21 cellular contexts compared by ENCODE assay signal in genomic region chr3:135454890-135455289, GRCh38.
A peak's percentile ranks its signal among the peaks of the same experiment; 100 is the strongest.
DNase-seq lines count a peak whose midpoint lies in the region; ATAC-seq and TF ChIP-seq lines count a peak whose summit lies in the region.
"Had no signal": no experiment of that assay in that cellular context is flagged by ENCODE, and none has a peak within 500 bp of the region (broad histone marks: within the 10 kb centered on the region; RNA-seq: fewer than 3 reads in every experiment).

No MANE protein-coding gene starts in this region.

- H3K27me3 Mint-ChIP-seq in endodermal cell (ENCODE audit: insufficient read depth) (peaks cover 73% of the 10 kb centered on the region), osteocyte (ENCODE audit: unreplicated experiment) (peaks cover 10% of the 10 kb centered on the region)
- peaks cover 4% of the 10 kb centered on the region for H3K27me3 Mint-ChIP-seq in activated naive CD8-positive, alpha-beta T cell treated with anti-CD3 and anti-CD28 coated beads, Interleukin-2, amount 50 U/mL, for 24 hours
- H3K27me3 Mint-ChIP-seq: B cell; CD4-positive, alpha-beta T cell had no signal

- H3K27ac ChIP-seq in endodermal cell (ENCODE audit: low read depth, low read length) = no peak overlapping the region
- peak overlapping the region; percentile 81 for H3K27ac ChIP-seq in neural cell (ENCODE audit: low read length)
- H3K27ac ChIP-seq: 22Rv1; A549; BLaER1 treated with 17β-estradiol and CSF1 and Interleukin-3, amounts not matched to agents 10 nM and 100 nM; C4-2B had no signal

- H3K9me3 ChIP-seq in endodermal cell (ENCODE audit: control insufficient read depth, low read length) (peaks cover 22% of the 10 kb centered on the region), neural cell (ENCODE audit: low read length) (no peaks in the 10 kb centered on the region)
- H3K9me3 ChIP-seq: A549; BLaER1 treated with 17β-estradiol and CSF1 and Interleukin-3, amounts not matched to agents 10 nM and 100 nM; Caco-2 had no signal

- H3K9me3 Mint-ChIP-seq in endodermal cell (peaks cover 11% of the 10 kb centered on the region), osteocyte (ENCODE audit: unreplicated experiment) (no peaks in the 10 kb centered on the region)
- H3K9me3 Mint-ChIP-seq in activated naive CD8-positive, alpha-beta T cell treated with anti-CD3 and anti-CD28 coated beads, Interleukin-2, amount 50 U/mL, for 24 hours = peaks cover 4% of the 10 kb centered on the region
- H3K9me3 Mint-ChIP-seq: CD4-positive, alpha-beta T cell; CD8-positive, alpha-beta T cell had no signal

- H3K27ac Mint-ChIP-seq in endodermal cell = no peak overlapping the region
- H3K27ac Mint-ChIP-seq in osteocyte (ENCODE audit: unreplicated experiment) = no peak overlapping the region
- H3K27ac Mint-ChIP-seq in activated naive CD8-positive, alpha-beta T cell treated with anti-CD3 and anti-CD28 coated beads, Interleukin-2, amount 50 U/mL, for 24 hours = no peak overlapping the region
- H3K27ac Mint-ChIP-seq: B cell; CD4-positive, alpha-beta T cell; CD8-positive, alpha-beta T cell had no signal

- no peaks in the 10 kb centered on the region for H3K36me3 Mint-ChIP-seq in endodermal cell (ENCODE audit: low read depth)
- no peaks in the 10 kb centered on the region for H3K36me3 Mint-ChIP-seq in osteocyte (ENCODE audit: unreplicated experiment)
- no peaks in the 10 kb centered on the region for H3K36me3 Mint-ChIP-seq in activated naive CD8-positive, alpha-beta T cell treated with anti-CD3 and anti-CD28 coated beads, Interleukin-2, amount 50 U/mL, for 24 hours (ENCODE audit: low read depth)
- H3K36me3 Mint-ChIP-seq: CD8-positive, alpha-beta T cell had no signal

- H3K4me3 ChIP-seq in endodermal cell (ENCODE audit: low read length) = peak overlapping the region; percentile 53
- no peak overlapping the region for H3K4me3 ChIP-seq in neural cell (ENCODE audit: low read length)
- H3K4me3 ChIP-seq: A549; BLaER1 treated with 17β-estradiol and CSF1 and Interleukin-3, amounts not matched to agents 10 nM and 100 nM; GM12878 had no signal

- TF ChIP-seq RAD21 in neural cell (conservative IDR thresholded peaks at IDR 0.05) = no peak

- TF ChIP-seq EP300 in neural cell (conservative IDR thresholded peaks at IDR 0.05; ENCODE audit: poor library complexity, severe bottlenecking) = no peak

- H3K4me2 ChIP-seq in neural cell (ENCODE audit: low read length) = no peak overlapping the region
- H3K4me2 ChIP-seq: A549; BLaER1 treated with 17β-estradiol and CSF1 and Interleukin-3, amounts not matched to agents 10 nM and 100 nM had no signal

- H3K4me1 Mint-ChIP-seq in endodermal cell (peaks cover 6% of the 10 kb centered on the region), osteocyte (ENCODE audit: unreplicated experiment) (no peaks in the 10 kb centered on the region)
- no peaks in the 10 kb centered on the region for H3K4me1 Mint-ChIP-seq in activated naive CD8-positive, alpha-beta T cell treated with anti-CD3 and anti-CD28 coated beads, Interleukin-2, amount 50 U/mL, for 24 hours

- H3K4me3 Mint-ChIP-seq in endodermal cell = no peak overlapping the region
- no peak overlapping the region for H3K4me3 Mint-ChIP-seq in osteocyte (ENCODE audit: unreplicated experiment)
- H3K4me3 Mint-ChIP-seq in activated naive CD8-positive, alpha-beta T cell treated with anti-CD3 and anti-CD28 coated beads, Interleukin-2, amount 50 U/mL, for 24 hours = no peak overlapping the region
- H3K4me3 Mint-ChIP-seq: B cell; CD4-positive, alpha-beta T cell; CD8-positive, alpha-beta T cell had no signal

- H3K4me1 ChIP-seq in endodermal cell (ENCODE audit: control insufficient read depth, insufficient read depth, low read length) = no peaks in the 10 kb centered on the region
- H3K4me1 ChIP-seq: A549, Caco-2 had no signal

- peaks cover 3% of the 10 kb centered on the region for H3F3A ChIP-seq in neural cell (ENCODE audit: insufficient read depth, low read length, poor library complexity, severe bottlenecking)

- H3K9me2 ChIP-seq in neural cell (ENCODE audit: insufficient read depth, low read length) = no peaks in the 10 kb centered on the region

- H3K9ac ChIP-seq in endodermal cell (ENCODE audit: extremely low read depth, low read length, poor library complexity, severe bottlenecking) (no peak overlapping the region), neural cell (ENCODE audit: low read length) (no peak overlapping the region)
- H3K9ac ChIP-seq: BLaER1 treated with 17β-estradiol and CSF1 and Interleukin-3, amounts not matched to agents 10 nM and 100 nM had no signal

- no peak for ATAC-seq in activated naive CD8-positive, alpha-beta T cell treated with anti-CD3 and anti-CD28 coated beads, Interleukin-2, amount 50 U/mL, for 24 hours
- ATAC-seq: A549; CD8-positive, alpha-beta T cell; GM12878 had no signal

- no peaks in the 10 kb centered on the region for H3K79me2 ChIP-seq in neural cell (replicated peaks; ENCODE audit: insufficient read depth, low read length)

- peaks cover 68% of the 10 kb centered on the region for H3K27me3 ChIP-seq in endodermal cell (ENCODE audit: control insufficient read depth, insufficient read depth, low read length, poor library complexity, severe bottlenecking)
- no peaks in the 10 kb centered on the region for H3K27me3 ChIP-seq in neural cell (ENCODE audit: insufficient read depth, low read depth, low read length)
- H3K27me3 ChIP-seq: BLaER1 treated with 17β-estradiol and CSF1 and Interleukin-3, amounts not matched to agents 10 nM and 100 nM had no signal

- no peaks in the 10 kb centered on the region for H3K36me3 ChIP-seq in endodermal cell (ENCODE audit: control insufficient read depth, insufficient read depth, low read length)
- H3K36me3 ChIP-seq in neural cell (ENCODE audit: insufficient read depth, low read length) = no peaks in the 10 kb centered on the region
- H3K36me3 ChIP-seq: BLaER1 treated with 17β-estradiol and CSF1 and Interleukin-3, amounts not matched to agents 10 nM and 100 nM had no signal

- no peak overlapping the region for H2AFZ ChIP-seq in neural cell (ENCODE audit: low read depth, low read length)

- TF ChIP-seq CTCF in endodermal cell (conservative IDR thresholded peaks at IDR 0.05) (no peak), neural cell (IDR thresholded peaks at IDR 0.05; ENCODE audit: poor library complexity, severe bottlenecking) (no peak), osteocyte (IDR thresholded peaks at IDR 0.05) (no peak)

- 81 to 90% methylated on average over 4 of the region's 4 CpGs for WGBS in endodermal cell (ENCODE audit: insufficient coverage in 1 of 2, insufficient read length in 1 of 2), 2 experiments

- DNase-seq in endodermal cell (no peak), osteocyte (ENCODE audit: extremely low spot score, unreplicated experiment) (peak; percentile 57), DMS153 treated with DMSO at 0.1 percent for 48 hours (lab: John Stamatoyannopoulos, UW; ENCODE audit: unreplicated experiment) (no peak)
- no peak for DNase-seq in activated naive CD8-positive, alpha-beta T cell treated with anti-CD3 and anti-CD28 coated beads, Interleukin-2, amount 50 U/mL, for 24 hours
- DNase-seq: AML-193; Caco-2; Calu3; CD4-positive, alpha-beta T cell; CD8-positive, alpha-beta T cell; DMS53; DMS79; DND-41; EL; GDM1 had no signal

- no peaks in the 10 kb centered on the region for H4K20me1 ChIP-seq in neural cell (ENCODE audit: insufficient read depth)
- H4K20me1 ChIP-seq: BLaER1 treated with 17β-estradiol and CSF1 and Interleukin-3, amounts not matched to agents 10 nM and 100 nM had no signal

TF ChIP-seq in neural cell, 6 proteins besides CTCF, POLR2A, EP300 and RAD21:
- TF ChIP-seq POLR2AphosphoS5 (IDR thresholded peaks at IDR 0.05) (no peak), EZH2 (IDR thresholded peaks at IDR 0.05; ENCODE audit: borderline replicate concordance, insufficient read depth, low read length, poor library complexity, severe bottlenecking) (no peak), TAF1 (IDR thresholded peaks at IDR 0.05; ENCODE audit: low read depth) (no peak), REST (IDR thresholded peaks at IDR 0.05; ENCODE audit: borderline replicate concordance) (no peak), MXI1 (conservative IDR thresholded peaks at IDR 0.05; ENCODE audit: poor library complexity, severe bottlenecking) (no peak), SMC3 (conservative IDR thresholded peaks at IDR 0.05; ENCODE audit: poor library complexity) (no peak)
TF ChIP-seq in neural cell: peak in this region for 0.
